Comparison of ENCODE assay signal across 32 cellular contexts in genomic region chr6:97923249-97923648, GRCh38.
"Had no signal": no experiment of that assay in that cellular context is flagged by ENCODE, and none has a peak within 500 bp of the region (broad histone marks: within the 10 kb centered on the region; RNA-seq: fewer than 3 reads in every experiment).

No MANE protein-coding gene starts in this region.

- H3K36me3 ChIP-seq: brain microvascular endothelial cell, esophagus muscularis mucosa, gastrocnemius medialis, heart left ventricle had no signal

- H3K27ac ChIP-seq: brain microvascular endothelial cell, esophagus muscularis mucosa, foreskin keratinocyte, gastrocnemius medialis, heart left ventricle, VCaP had no signal

- H3K27me3 ChIP-seq: brain microvascular endothelial cell, esophagus muscularis mucosa, foreskin keratinocyte, gastrocnemius medialis, heart left ventricle had no signal

- H3K9me3 ChIP-seq: esophagus muscularis mucosa, gastrocnemius medialis, heart left ventricle had no signal

- H3K4me3 ChIP-seq: esophagus muscularis mucosa, gastrocnemius medialis, heart left ventricle had no signal

- DNase-seq: activated CD4-positive, alpha-beta memory T cell treated with anti-CD3 and anti-CD28 coated beads, Interleukin-2, amount 10 ng/mL, durations not matched to agents 7 days and 5 days; activated CD4-positive, alpha-beta T cell treated with anti-CD3 and anti-CD28 coated beads for 1 hour; activated CD4-positive, alpha-beta T cell treated with anti-CD3 and anti-CD28 coated beads for 4 hours; activated CD4-positive, alpha-beta T cell treated with anti-CD3 and anti-CD28 coated beads, Interleukin-2, amount 10 ng/mL, durations not matched to agents 7 days and 5 days; activated CD4-positive, alpha-beta T cell treated with anti-CD3 and anti-CD28 coated beads, Interleukin-2, amount 50 U/mL, for 4 hours; activated CD8-positive, alpha-beta memory T cell treated with anti-CD3 and anti-CD28 coated beads, Interleukin-2, amount 50 U/mL, for 48 hours; activated effector memory CD4-positive, alpha-beta T cell treated with Interleukin-2 at 50 U/mL for 16 hours; activated gamma-delta T cell treated with Interleukin-2 at 50 U/mL for 16 hours; activated naive CD4-positive, alpha-beta T cell treated with anti-CD3 and anti-CD28 coated beads, Interleukin-2, amount 50 U/mL, for 16 hours; activated naive CD4-positive, alpha-beta T cell treated with Interleukin-2 at 50 U/mL for 16 hours; activated T-cell treated with anti-CD3 and anti-CD28 coated beads for 4 hours; activated T-cell treated with anti-CD3 and anti-CD28 coated beads, Interleukin-2, amount 50 U/mL, for 24 hours; activated T-cell treated with anti-CD3 and anti-CD28 coated beads, Interleukin-2, amount 50 U/mL, for 72 hours; amniotic stem cell; anterior cingulate cortex; brain microvascular endothelial cell; cortex of kidney; dermis blood vessel endothelial cell; effector CD4-positive, alpha-beta T cell; effector memory CD8-positive, alpha-beta T cell; erythroblast; foreskin keratinocyte; gastrocnemius medialis; glutamatergic neuron; heart left ventricle; T-helper 2 cell had no signal

- H3K4me1 ChIP-seq: esophagus muscularis mucosa, gastrocnemius medialis, heart left ventricle had no signal

- FAIRE-seq: astrocyte, bronchial epithelial cell, colon had no signal

- ATAC-seq: activated T-cell treated with anti-CD3 and anti-CD28 coated beads, Interleukin-2, amount 50 U/mL, for 72 hours; effector memory CD8-positive, alpha-beta T cell; foreskin keratinocyte; gastrocnemius medialis; heart left ventricle; WTC11 had no signal
